Comparison of ENCODE assay signal across 1 cellular context in the genomic region with DNA sequence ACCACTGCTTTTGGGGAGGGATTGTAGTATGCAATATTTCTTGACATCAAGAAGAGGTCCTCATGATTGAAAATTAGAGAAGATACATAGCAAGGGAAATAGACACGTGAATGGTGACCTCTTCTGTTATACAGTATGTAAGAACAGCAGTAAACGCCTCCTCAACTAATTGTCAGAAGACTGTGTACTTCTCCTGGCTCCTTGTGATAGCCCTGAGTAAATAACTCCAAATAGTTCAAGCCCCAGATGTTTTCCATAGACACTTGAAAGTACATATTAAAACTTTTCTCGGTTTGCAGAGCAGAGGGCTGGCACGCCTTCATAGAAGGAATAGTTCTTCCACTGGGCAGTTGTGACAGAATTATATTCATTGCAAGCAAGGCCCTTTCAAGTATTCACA.
TF ChIP-seq lines count a peak whose summit lies in the region.

No MANE protein-coding gene starts in this region.

TF ChIP-seq in HepG2, 621 proteins besides CTCF, POLR2A, EP300 and RAD21 (continued from another document):
- TF ChIP-seq, protein P1, sequence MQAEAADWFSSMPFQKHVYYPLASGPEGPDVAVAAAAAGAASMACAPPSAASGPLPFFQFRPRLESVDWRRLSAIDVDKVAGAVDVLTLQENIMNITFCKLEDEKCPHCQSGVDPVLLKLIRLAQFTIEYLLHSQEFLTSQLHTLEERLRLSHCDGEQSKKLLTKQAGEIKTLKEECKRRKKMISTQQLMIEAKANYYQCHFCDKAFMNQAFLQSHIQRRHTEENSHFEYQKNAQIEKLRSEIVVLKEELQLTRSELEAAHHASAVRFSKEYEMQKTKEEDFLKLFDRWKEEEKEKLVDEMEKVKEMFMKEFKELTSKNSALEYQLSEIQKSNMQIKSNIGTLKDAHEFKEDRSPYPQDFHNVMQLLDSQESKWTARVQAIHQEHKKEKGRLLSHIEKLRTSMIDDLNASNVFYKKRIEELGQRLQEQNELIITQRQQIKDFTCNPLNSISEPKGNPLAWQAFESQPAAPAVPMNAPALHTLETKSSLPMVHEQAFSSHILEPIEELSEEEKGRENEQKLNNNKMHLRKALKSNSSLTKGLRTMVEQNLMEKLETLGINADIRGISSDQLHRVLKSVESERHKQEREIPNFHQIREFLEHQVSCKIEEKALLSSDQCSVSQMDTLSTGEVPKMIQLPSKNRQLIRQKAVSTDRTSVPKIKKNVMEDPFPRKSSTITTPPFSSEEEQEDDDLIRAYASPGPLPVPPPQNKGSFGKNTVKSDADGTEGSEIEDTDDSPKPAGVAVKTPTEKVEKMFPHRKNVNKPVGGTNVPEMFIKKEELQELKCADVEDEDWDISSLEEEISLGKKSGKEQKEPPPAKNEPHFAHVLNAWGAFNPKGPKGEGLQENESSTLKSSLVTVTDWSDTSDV (CRISPR knock-in tag; IDR thresholded peaks at IDR 0.05), result no peak
- TF ChIP-seq, protein P2, sequence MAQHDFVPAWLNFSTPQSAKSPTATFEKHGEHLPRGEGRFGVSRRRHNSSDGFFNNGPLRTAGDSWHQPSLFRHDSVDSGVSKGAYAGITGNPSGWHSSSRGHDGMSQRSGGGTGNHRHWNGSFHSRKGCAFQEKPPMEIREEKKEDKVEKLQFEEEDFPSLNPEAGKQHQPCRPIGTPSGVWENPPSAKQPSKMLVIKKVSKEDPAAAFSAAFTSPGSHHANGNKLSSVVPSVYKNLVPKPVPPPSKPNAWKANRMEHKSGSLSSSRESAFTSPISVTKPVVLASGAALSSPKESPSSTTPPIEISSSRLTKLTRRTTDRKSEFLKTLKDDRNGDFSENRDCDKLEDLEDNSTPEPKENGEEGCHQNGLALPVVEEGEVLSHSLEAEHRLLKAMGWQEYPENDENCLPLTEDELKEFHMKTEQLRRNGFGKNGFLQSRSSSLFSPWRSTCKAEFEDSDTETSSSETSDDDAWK (CRISPR knock-in tag; IDR thresholded peaks at IDR 0.05), result no peak
- TF ChIP-seq, protein P3, sequence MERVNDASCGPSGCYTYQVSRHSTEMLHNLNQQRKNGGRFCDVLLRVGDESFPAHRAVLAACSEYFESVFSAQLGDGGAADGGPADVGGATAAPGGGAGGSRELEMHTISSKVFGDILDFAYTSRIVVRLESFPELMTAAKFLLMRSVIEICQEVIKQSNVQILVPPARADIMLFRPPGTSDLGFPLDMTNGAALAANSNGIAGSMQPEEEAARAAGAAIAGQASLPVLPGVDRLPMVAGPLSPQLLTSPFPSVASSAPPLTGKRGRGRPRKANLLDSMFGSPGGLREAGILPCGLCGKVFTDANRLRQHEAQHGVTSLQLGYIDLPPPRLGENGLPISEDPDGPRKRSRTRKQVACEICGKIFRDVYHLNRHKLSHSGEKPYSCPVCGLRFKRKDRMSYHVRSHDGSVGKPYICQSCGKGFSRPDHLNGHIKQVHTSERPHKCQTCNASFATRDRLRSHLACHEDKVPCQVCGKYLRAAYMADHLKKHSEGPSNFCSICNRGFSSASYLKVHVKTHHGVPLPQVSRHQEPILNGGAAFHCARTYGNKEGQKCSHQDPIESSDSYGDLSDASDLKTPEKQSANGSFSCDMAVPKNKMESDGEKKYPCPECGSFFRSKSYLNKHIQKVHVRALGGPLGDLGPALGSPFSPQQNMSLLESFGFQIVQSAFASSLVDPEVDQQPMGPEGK (CRISPR knock-in tag; IDR thresholded peaks at IDR 0.05), result no peak
- no peak for TF ChIP-seq BORCS8-MEF2B (CRISPR knock-in tag; IDR thresholded peaks at IDR 0.05)
- TF ChIP-seq, protein P4, sequence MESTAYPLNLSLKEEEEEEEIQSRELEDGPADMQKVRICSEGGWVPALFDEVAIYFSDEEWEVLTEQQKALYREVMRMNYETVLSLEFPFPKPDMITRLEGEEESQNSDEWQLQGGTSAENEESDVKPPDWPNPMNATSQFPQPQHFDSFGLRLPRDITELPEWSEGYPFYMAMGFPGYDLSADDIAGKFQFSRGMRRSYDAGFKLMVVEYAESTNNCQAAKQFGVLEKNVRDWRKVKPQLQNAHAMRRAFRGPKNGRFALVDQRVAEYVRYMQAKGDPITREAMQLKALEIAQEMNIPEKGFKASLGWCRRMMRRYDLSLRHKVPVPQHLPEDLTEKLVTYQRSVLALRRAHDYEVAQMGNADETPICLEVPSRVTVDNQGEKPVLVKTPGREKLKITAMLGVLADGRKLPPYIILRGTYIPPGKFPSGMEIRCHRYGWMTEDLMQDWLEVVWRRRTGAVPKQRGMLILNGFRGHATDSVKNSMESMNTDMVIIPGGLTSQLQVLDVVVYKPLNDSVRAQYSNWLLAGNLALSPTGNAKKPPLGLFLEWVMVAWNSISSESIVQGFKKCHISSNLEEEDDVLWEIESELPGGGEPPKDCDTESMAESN (CRISPR knock-in tag; conservative IDR thresholded peaks at IDR 0.05), result no peak
